In the genomic region with DNA sequence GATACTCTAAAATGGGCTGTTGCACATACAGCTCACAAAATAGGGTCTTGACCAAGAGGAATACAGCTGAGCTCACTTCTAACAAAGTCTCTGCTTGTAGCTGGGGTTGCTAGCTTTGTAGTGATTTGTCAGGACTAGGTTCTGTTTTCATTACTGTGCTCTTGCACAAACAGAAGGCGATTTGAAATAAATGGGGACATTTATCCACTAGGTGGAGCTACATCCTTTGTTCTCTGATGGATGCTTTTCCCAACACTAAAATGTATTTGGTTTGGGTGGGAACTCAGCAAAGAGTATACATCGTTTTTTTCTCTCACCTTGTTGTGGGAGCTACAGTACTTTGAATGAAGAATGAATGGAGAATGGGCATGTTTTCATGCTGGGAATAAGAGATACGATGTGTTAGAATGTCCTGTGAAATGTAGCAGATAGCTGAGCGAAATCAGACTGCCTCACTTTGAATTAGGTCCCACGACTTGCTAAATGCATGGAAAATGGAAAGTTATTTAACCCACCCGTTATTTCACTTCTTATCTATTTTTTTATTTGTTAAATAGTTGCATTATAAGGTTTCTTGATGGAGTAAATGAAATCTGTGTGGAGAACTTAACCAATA, we compare ENCODE assay signal across 8 cellular contexts.
DNase-seq lines count a peak whose midpoint lies in the region; ATAC-seq and TF ChIP-seq lines count a peak whose summit lies in the region.

No MANE protein-coding gene starts in this region.

- in situ Hi-C loops in astrocyte of the cerebellum (cut with HindIII; ENCODE audit: low sequenced_read_pairs) = no loop called here

- peak; percentile 2 for DNase-seq in AG04449 (ENCODE audit: low read depth, low spot score)
- peak; percentile 63 for DNase-seq in NCI-H2227 treated with DMSO at 0.1 percent for 48 hours (lab: John Stamatoyannopoulos, UW)
- peak; percentile 70 for DNase-seq in astrocyte of the cerebellum (ENCODE audit: low read depth)
- DNase-seq in iPS-NIHi7 (ENCODE audit: extremely low spot score) = peak; percentile 66
- DNase-seq in type B pancreatic cell (ENCODE audit: extremely low spot score, unreplicated experiment) = no peak
- DNase-seq in activated T-cell treated with anti-CD3 and anti-CD28 coated beads, Interleukin-2, amount 50 U/mL, for 4 hours = no peak

- no peak overlapping the region for H3K4me3 ChIP-seq in AG04449 (ENCODE audit: low read depth, low read length)
- no peak overlapping the region for H3K4me3 ChIP-seq in astrocyte of the cerebellum (ENCODE audit: low read depth, low read length)

- no peak overlapping the region for H3K4me3 Mint-ChIP-seq in type B pancreatic cell
- no peak overlapping the region for H3K4me3 Mint-ChIP-seq in activated T-cell treated with anti-CD3 and anti-CD28 coated beads, Interleukin-2, amount 50 U/mL, for 4 hours

- POLR2A ChIA-PET in AG04449 (lab: Yijun Ruan, JAX) = no interaction called here

- peaks cover 33% of the 10 kb centered on the region for H3K4me1 Mint-ChIP-seq in type B pancreatic cell (ENCODE audit: unreplicated experiment)
- H3K4me1 Mint-ChIP-seq in activated T-cell treated with anti-CD3 and anti-CD28 coated beads, Interleukin-2, amount 50 U/mL, for 4 hours (ENCODE audit: low read depth) = no peaks in the 10 kb centered on the region

- no peak overlapping the region for H3K27ac Mint-ChIP-seq in type B pancreatic cell

- TF ChIP-seq CTCF in AG04449 (IDR thresholded peaks at IDR 0.05; ENCODE audit: insufficient read depth, low read length, missing control alignments) (peak; percentile 27), astrocyte of the cerebellum (IDR thresholded peaks at IDR 0.05; ENCODE audit: low read depth, low read length, missing control alignments) (peak; percentile 59), type B pancreatic cell (conservative IDR thresholded peaks at IDR 0.05) (peak; percentile 91)

- CTCF ChIA-PET in AG04449 (lab: Yijun Ruan, JAX) = interaction anchor here (0.6 to 1.7 kb wide), 7 partner anchors 9 to 339 kb away, joined by 3 to 6 read pairs (median 4); no protein-coding TSS in a partner anchor

- H3K27me3 Mint-ChIP-seq in type B pancreatic cell = peaks cover 3% of the 10 kb centered on the region
- peaks cover 2% of the 10 kb centered on the region for H3K27me3 Mint-ChIP-seq in activated T-cell treated with anti-CD3 and anti-CD28 coated beads, Interleukin-2, amount 50 U/mL, for 4 hours (ENCODE audit: low read depth)

- ATAC-seq in GM18498 (IDR thresholded peaks at IDR 0.05; ENCODE audit: unreplicated experiment) = peak; percentile 64
- ATAC-seq in HG03025 (IDR thresholded peaks at IDR 0.05; ENCODE audit: low FRiP score, unreplicated experiment) = peak; percentile 54
- no peak for ATAC-seq in activated T-cell treated with anti-CD3 and anti-CD28 coated beads, Interleukin-2, amount 50 U/mL, for 4 hours

- H3K9me3 Mint-ChIP-seq in type B pancreatic cell = no peaks in the 10 kb centered on the region
- H3K9me3 Mint-ChIP-seq in activated T-cell treated with anti-CD3 and anti-CD28 coated beads, Interleukin-2, amount 50 U/mL, for 4 hours = no peaks in the 10 kb centered on the region

- H3K36me3 Mint-ChIP-seq in type B pancreatic cell = no peaks in the 10 kb centered on the region
- H3K36me3 Mint-ChIP-seq in activated T-cell treated with anti-CD3 and anti-CD28 coated beads, Interleukin-2, amount 50 U/mL, for 4 hours (ENCODE audit: insufficient read depth) = no peaks in the 10 kb centered on the region

Comparison
In these comparisons a context has a peak if more than half of its experiments do, and no peak if none do; other contexts are left out.
1. DNase-seq: peak in AG04449 (single experiment), NCI-H2227 treated with DMSO at 0.1 percent for 48 hours (single experiment), astrocyte of the cerebellum (single experiment) and iPS-NIHi7 (single experiment); none in type B pancreatic cell (single experiment) and activated T-cell treated with anti-CD3 and anti-CD28 coated beads, Interleukin-2, amount 50 U/mL, for 4 hours (single experiment).
2. CTCF ChIP-seq: peak in every context shown above with its lines; median percentile 91 in type B pancreatic cell; 59 in astrocyte of the cerebellum; 27 in AG04449.
3. ATAC-seq: peak in GM18498 (single experiment) and HG03025 (single experiment); none in activated T-cell treated with anti-CD3 and anti-CD28 coated beads, Interleukin-2, amount 50 U/mL, for 4 hours (0 of 2).